In the genomic region with DNA sequence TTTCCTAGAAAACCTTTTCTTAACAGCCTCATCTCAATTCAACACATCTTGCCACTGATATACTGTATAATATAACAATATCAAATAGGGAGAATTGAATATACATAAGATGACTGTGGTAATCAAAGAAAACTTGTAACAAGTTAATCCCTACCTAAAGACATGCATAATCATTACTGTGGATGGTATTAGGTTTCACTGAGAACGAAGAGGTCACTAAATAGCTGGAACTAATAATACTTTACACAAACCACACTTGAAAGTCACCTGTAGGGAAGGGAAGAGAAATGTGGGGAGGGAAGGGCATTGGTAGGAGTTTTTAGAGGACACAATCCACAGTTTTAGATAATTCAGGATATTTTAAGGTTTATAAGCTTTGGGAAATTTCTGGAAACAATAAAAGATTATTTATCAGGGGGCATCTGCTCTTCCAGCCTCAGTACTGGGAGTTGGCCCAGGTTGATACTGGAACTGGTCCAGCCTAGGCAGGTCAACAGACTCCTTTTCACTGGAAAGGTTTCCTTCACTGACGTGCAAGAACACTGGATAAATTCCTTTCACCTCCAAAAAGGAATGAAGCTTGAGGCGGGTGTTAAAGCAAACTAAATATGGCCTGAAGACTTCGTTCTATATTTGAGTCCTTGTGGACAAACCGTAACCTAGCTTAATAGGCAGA, we compare ENCODE assay signal across 18 cellular contexts.
"Had no signal": no experiment of that assay in that cellular context is flagged by ENCODE, and none has a peak within 500 bp of the region (broad histone marks: within the 10 kb centered on the region; RNA-seq: fewer than 3 reads in every experiment).

No MANE protein-coding gene starts in this region.

- H3K27ac Mint-ChIP-seq: activated naive CD4-positive, alpha-beta T cell treated with anti-CD3 and anti-CD28 coated beads, Interleukin-2, amount 10 ng/mL, durations not matched to agents 7 days and 5 days; activated T-helper 2 cell treated with anti-CD3 and anti-CD28 coated beads, Interferon-gamma antibody, Interleukin-2, Interleukin-4, amounts not matched to agents 10 μg/mL and 5 μg/mL and 100 μg/mL, durations not matched to agents 14 hours and 24 hours and 36 hours; stimulated activated memory B cell treated with anti-CD40 and anti-IgM and Interleukin-4, amounts not matched to agents 10 μg/mL and 1 μg/mL and 100 μg/mL, for 72 hours; T-helper 2 cell treated with Interferon-gamma antibody and Interleukin-4, amounts not matched to agents 5 μg/mL and 100 μg/mL, for 36 hours had no signal

- H3K36me3 ChIP-seq: cardiac muscle cell, left ventricle myocardium inferior, neutrophil, tibial artery, uterus had no signal

- H3K4me3 ChIP-seq: cardiac muscle cell, left ventricle myocardium inferior, tibial artery, uterus had no signal

- ATAC-seq: activated CD4-positive, CD25-positive, alpha-beta regulatory T cell treated with anti-CD3 and anti-CD28 coated beads, Interleukin-2, amount 50 U/mL, for 24 hours; esophagus mucosa; naive thymus-derived CD8-positive, alpha-beta T cell; stimulated activated memory B cell treated with anti-CD40 and anti-IgM and Interleukin-4, amounts not matched to agents 10 μg/mL and 1 μg/mL and 100 μg/mL, for 72 hours had no signal

- H3K27me3 ChIP-seq: cardiac muscle cell, neutrophil, tibial artery, uterus had no signal

- H3K27ac ChIP-seq: cardiac muscle cell, left ventricle myocardium inferior, neutrophil, tibial artery, uterus had no signal

- DNase-seq: activated CD4-positive, alpha-beta T cell treated with anti-CD3 and anti-CD28 coated beads, Interleukin-2, amount 50 U/mL, for 1 hour; activated naive CD4-positive, alpha-beta T cell treated with anti-CD3 and anti-CD28 coated beads, Interleukin-2, amount 10 ng/mL, durations not matched to agents 7 days and 5 days; activated T-cell treated with anti-CD3 and anti-CD28 coated beads for 4 hours; kidney; left ventricle myocardium inferior; mesenchymal stem cell; naive thymus-derived CD8-positive, alpha-beta T cell; retina; stimulated activated CD4-positive, alpha-beta T cell treated with anti-CD3 and anti-CD28 coated beads, Interleukin-2, amount 100 ng/mL, for 48 hours; tibial artery; uterus had no signal

- H3K27me3 Mint-ChIP-seq: activated naive CD4-positive, alpha-beta T cell treated with anti-CD3 and anti-CD28 coated beads, Interleukin-2, amount 10 ng/mL, durations not matched to agents 7 days and 5 days had no signal

- H3K4me3 Mint-ChIP-seq: activated naive CD4-positive, alpha-beta T cell treated with anti-CD3 and anti-CD28 coated beads, Interleukin-2, amount 10 ng/mL, durations not matched to agents 7 days and 5 days; naive thymus-derived CD8-positive, alpha-beta T cell; stimulated activated memory B cell treated with anti-CD40 and anti-IgM and Interleukin-4, amounts not matched to agents 10 μg/mL and 1 μg/mL and 100 μg/mL, for 72 hours; T-helper 2 cell treated with Interferon-gamma antibody and Interleukin-4, amounts not matched to agents 5 μg/mL and 100 μg/mL, for 36 hours had no signal

- H3K4me1 ChIP-seq: left ventricle myocardium inferior, tibial artery, uterus had no signal

- H3K9me3 ChIP-seq: left ventricle myocardium inferior, neutrophil, tibial artery, uterus had no signal

- H3K9me3 Mint-ChIP-seq: activated naive CD4-positive, alpha-beta T cell treated with anti-CD3 and anti-CD28 coated beads, Interleukin-2, amount 10 ng/mL, durations not matched to agents 7 days and 5 days; activated T-helper 2 cell treated with anti-CD3 and anti-CD28 coated beads, Interferon-gamma antibody, Interleukin-2, Interleukin-4, amounts not matched to agents 10 μg/mL and 5 μg/mL and 100 μg/mL, durations not matched to agents 14 hours and 24 hours and 36 hours; naive thymus-derived CD8-positive, alpha-beta T cell; stimulated activated memory B cell treated with anti-CD40 and anti-IgM and Interleukin-4, amounts not matched to agents 10 μg/mL and 1 μg/mL and 100 μg/mL, for 72 hours; T-helper 2 cell treated with Interferon-gamma antibody and Interleukin-4, amounts not matched to agents 5 μg/mL and 100 μg/mL, for 36 hours had no signal

- H3K4me1 Mint-ChIP-seq: stimulated activated memory B cell treated with anti-CD40 and anti-IgM and Interleukin-4, amounts not matched to agents 10 μg/mL and 1 μg/mL and 100 μg/mL, for 72 hours had no signal

- H3K36me3 Mint-ChIP-seq: activated naive CD4-positive, alpha-beta T cell treated with anti-CD3 and anti-CD28 coated beads, Interleukin-2, amount 10 ng/mL, durations not matched to agents 7 days and 5 days; naive thymus-derived CD8-positive, alpha-beta T cell; stimulated activated memory B cell treated with anti-CD40 and anti-IgM and Interleukin-4, amounts not matched to agents 10 μg/mL and 1 μg/mL and 100 μg/mL, for 72 hours had no signal
